ENCODE assay signal across 23 cellular contexts in genomic region chr4:30945586-30945985, GRCh38.
DNase-seq lines count a peak whose midpoint lies in the region; ATAC-seq and TF ChIP-seq lines count a peak whose summit lies in the region.
"Had no signal": no experiment of that assay in that cellular context is flagged by ENCODE, and none has a peak within 500 bp of the region (broad histone marks: within the 10 kb centered on the region; RNA-seq: fewer than 3 reads in every experiment).

No MANE protein-coding gene starts in this region.

- H3K4me1 ChIP-seq in endodermal cell (ENCODE audit: control insufficient read depth, insufficient read depth, low read length) = peaks cover 3% of the 10 kb centered on the region
- peaks cover 2% of the 10 kb centered on the region for H3K4me1 ChIP-seq in mesenchymal stem cell (ENCODE audit: control insufficient read depth, insufficient read depth, low read depth, low read length)
- H3K4me1 ChIP-seq in thoracic aorta (ENCODE audit: control insufficient read depth in 1 of 2, low read depth in 2 of 2) = peaks cover 15 to 46% of the 10 kb centered on the region in 2 donors
- H3K4me1 ChIP-seq: BLaER1 treated with 17β-estradiol and CSF1 and Interleukin-3, amounts not matched to agents 10 nM and 100 nM; upper lobe of left lung had no signal

- no peak overlapping the region for H2BK12ac ChIP-seq in mesenchymal stem cell (ENCODE audit: low read length in 2 of 2)

- intact Hi-C loops in Right ventricle myocardium inferior (cut with DNase I) = loop anchor here (10.0 kb wide), 1 partner anchor 221 kb away; the partner anchor contains the start of gene PCDH7
- intact Hi-C loops in left cardiac atrium (cut with DNase I) = no loop called here
- intact Hi-C loops in activated CD4-positive, alpha-beta T cell treated with anti-CD3 and anti-CD28 coated beads, Interleukin-2, amount 10 ng/mL, durations not matched to agents 24 days and 14 days (cut with micrococcal nuclease) = no loop called here

- H3K9me3 Mint-ChIP-seq in endodermal cell = no peaks in the 10 kb centered on the region
- no peaks in the 10 kb centered on the region for H3K9me3 Mint-ChIP-seq in activated CD4-positive, alpha-beta T cell treated with anti-CD3 and anti-CD28 coated beads, Interleukin-2, amount 10 ng/mL, durations not matched to agents 24 days and 14 days
- H3K9me3 Mint-ChIP-seq: nephron progenitor cell had no signal

- H3K27me3 ChIP-seq in endodermal cell (ENCODE audit: control insufficient read depth, insufficient read depth, low read length, poor library complexity, severe bottlenecking) = no peaks in the 10 kb centered on the region
- no peaks in the 10 kb centered on the region for H3K27me3 ChIP-seq in mesenchymal stem cell (ENCODE audit: control insufficient read depth in 1 of 2, insufficient read depth in 1 of 2, low read length in 2 of 2)
- no peaks in the 10 kb centered on the region for H3K27me3 ChIP-seq in thoracic aorta (replicated peaks; ENCODE audit: insufficient read depth)
- H3K27me3 ChIP-seq: BLaER1 treated with 17β-estradiol and CSF1 and Interleukin-3, amounts not matched to agents 10 nM and 100 nM; upper lobe of left lung had no signal

- no peak overlapping the region for H2BK5ac ChIP-seq in mesenchymal stem cell (ENCODE audit: low read depth, low read length, poor library complexity, severe bottlenecking)

- H3K23ac ChIP-seq in mesenchymal stem cell (ENCODE audit: low read length in 2 of 2) = no peak overlapping the region

- 73 to 78% methylated on average over 2 to 4 of the region's 4 CpGs for WGBS in endodermal cell (ENCODE audit: insufficient coverage in 1 of 2, insufficient read length in 1 of 2), 2 experiments
- 92% methylated on average over 4 of the region's 4 CpGs for WGBS in mesenchymal stem cell

- ATAC-seq in Right ventricle myocardium inferior (no peak), left cardiac atrium (no peak), thoracic aorta (ENCODE audit: insufficient number of reproducible peaks, low FRiP score, low read depth) (no peak)
- ATAC-seq: activated T-cell treated with anti-CD3 and anti-CD28 coated beads, Interleukin-2, amount 50 U/mL, for 72 hours had no signal

- H3K27ac ChIP-seq in endodermal cell (ENCODE audit: low read depth, low read length) = no peak overlapping the region
- peak overlapping the region; percentile 38 for H3K27ac ChIP-seq in mesenchymal stem cell (ENCODE audit: low read length, poor library complexity, severe bottlenecking)
- peak overlapping the region; percentile 59 to 70 for H3K27ac ChIP-seq in thoracic aorta
- H3K27ac ChIP-seq: BLaER1 treated with 17β-estradiol and CSF1 and Interleukin-3, amounts not matched to agents 10 nM and 100 nM; upper lobe of left lung had no signal

- no peaks in the 10 kb centered on the region for H3K79me1 ChIP-seq in mesenchymal stem cell (replicated peaks; ENCODE audit: low read length, poor library complexity, severe bottlenecking)

- H3K4me3 ChIP-seq in endodermal cell (ENCODE audit: low read length) (no peak overlapping the region), mesenchymal stem cell (ENCODE audit: insufficient read depth in 1 of 2, low read depth in 1 of 2, low read length in 2 of 2) (no peak overlapping the region), thoracic aorta (peak overlapping the region; percentile 25)
- H3K4me3 ChIP-seq: BLaER1 treated with 17β-estradiol and CSF1 and Interleukin-3, amounts not matched to agents 10 nM and 100 nM; upper lobe of left lung had no signal

- H3K27ac Mint-ChIP-seq in endodermal cell = peak overlapping the region; percentile 62
- no peak overlapping the region for H3K27ac Mint-ChIP-seq in activated CD4-positive, alpha-beta T cell treated with anti-CD3 and anti-CD28 coated beads, Interleukin-2, amount 10 ng/mL, durations not matched to agents 24 days and 14 days
- H3K27ac Mint-ChIP-seq: activated naive CD8-positive, alpha-beta T cell treated with anti-CD3 and anti-CD28 coated beads for 36 hours; activated T-cell treated with anti-CD3 and anti-CD28 coated beads, Interleukin-2, amount 50 U/mL, for 72 hours had no signal

- peaks cover 12% of the 10 kb centered on the region for H3K4me1 Mint-ChIP-seq in endodermal cell
- H3K4me1 Mint-ChIP-seq in activated CD4-positive, alpha-beta T cell treated with anti-CD3 and anti-CD28 coated beads, Interleukin-2, amount 10 ng/mL, durations not matched to agents 24 days and 14 days = no peaks in the 10 kb centered on the region
- H3K4me1 Mint-ChIP-seq: activated naive CD8-positive, alpha-beta T cell treated with anti-CD3 and anti-CD28 coated beads for 36 hours; central memory CD8-positive, alpha-beta T cell; nephron progenitor cell had no signal

- H3K9ac ChIP-seq in endodermal cell (ENCODE audit: extremely low read depth, low read length, poor library complexity, severe bottlenecking) = no peak overlapping the region
- no peak overlapping the region for H3K9ac ChIP-seq in mesenchymal stem cell (ENCODE audit: low read length)
- H3K9ac ChIP-seq: BLaER1 treated with 17β-estradiol and CSF1 and Interleukin-3, amounts not matched to agents 10 nM and 100 nM had no signal

- DNase-seq in Right ventricle myocardium inferior (ENCODE audit: missing footprints) (peak; percentile 28), left cardiac atrium (no peak), endodermal cell (peak; percentile 51), mesenchymal stem cell (no peak), thoracic aorta (ENCODE audit: low spot score) (no peak), NCI-H1436 (lab: John Stamatoyannopoulos, UW) (no peak), hepatic stellate cell (ENCODE audit: low spot score) (no peak)
- DNase-seq in activated CD4-positive, alpha-beta T cell treated with anti-CD3 and anti-CD28 coated beads, Interleukin-2, amount 10 ng/mL, durations not matched to agents 24 days and 14 days = no peak
- DNase-seq: 8988T; activated naive CD8-positive, alpha-beta T cell treated with anti-CD3 and anti-CD28 coated beads for 36 hours; activated T-cell treated with anti-CD3 and anti-CD28 coated beads, Interleukin-2, amount 50 U/mL, for 72 hours; effector memory CD4-positive, alpha-beta T cell; foreskin melanocyte; H7; KG1; NCI-H526; nephron progenitor cell; OCI-M1; retina; stimulated activated naive CD4-positive, alpha-beta T cell treated with Interleukin-2 at 50 U/mL for 16 hours; upper lobe of left lung had no signal

- H2AK5ac ChIP-seq in mesenchymal stem cell (ENCODE audit: low read length, severe bottlenecking) = no peak overlapping the region

- H2BK15ac ChIP-seq in mesenchymal stem cell (ENCODE audit: low read depth, poor library complexity, severe bottlenecking) = no peak overlapping the region

- peak overlapping the region; percentile 4 for H3K4me2 ChIP-seq in mesenchymal stem cell (ENCODE audit: low read length, poor library complexity, severe bottlenecking)
- H3K4me2 ChIP-seq: BLaER1 treated with 17β-estradiol and CSF1 and Interleukin-3, amounts not matched to agents 10 nM and 100 nM had no signal

- no peaks in the 10 kb centered on the region for H3K27me3 Mint-ChIP-seq in endodermal cell (ENCODE audit: insufficient read depth)
- no peaks in the 10 kb centered on the region for H3K27me3 Mint-ChIP-seq in activated CD4-positive, alpha-beta T cell treated with anti-CD3 and anti-CD28 coated beads, Interleukin-2, amount 10 ng/mL, durations not matched to agents 24 days and 14 days
- H3K27me3 Mint-ChIP-seq: activated naive CD8-positive, alpha-beta T cell treated with anti-CD3 and anti-CD28 coated beads for 36 hours; central memory CD8-positive, alpha-beta T cell had no signal

- H3K36me3 Mint-ChIP-seq in endodermal cell (ENCODE audit: low read depth) = peaks cover 5% of the 10 kb centered on the region
- H3K36me3 Mint-ChIP-seq in activated CD4-positive, alpha-beta T cell treated with anti-CD3 and anti-CD28 coated beads, Interleukin-2, amount 10 ng/mL, durations not matched to agents 24 days and 14 days (ENCODE audit: low read depth) = no peaks in the 10 kb centered on the region
- H3K36me3 Mint-ChIP-seq: activated naive CD8-positive, alpha-beta T cell treated with anti-CD3 and anti-CD28 coated beads for 36 hours had no signal

- peak overlapping the region in 1 of 2 experiments; percentile 20 for H3K14ac ChIP-seq in mesenchymal stem cell (ENCODE audit: low read length in 2 of 2)

- peak overlapping the region; percentile 14 for H2AFZ ChIP-seq in mesenchymal stem cell (ENCODE audit: low read depth, low read length)

- H3K9me3 ChIP-seq in endodermal cell (ENCODE audit: control insufficient read depth, low read length) (no peaks in the 10 kb centered on the region), mesenchymal stem cell (ENCODE audit: control insufficient read depth, low read length) (no peaks in the 10 kb centered on the region), thoracic aorta (no peaks in the 10 kb centered on the region)
- H3K9me3 ChIP-seq: BLaER1 treated with 17β-estradiol and CSF1 and Interleukin-3, amounts not matched to agents 10 nM and 100 nM; upper lobe of left lung had no signal

- no peak overlapping the region for H4K8ac ChIP-seq in mesenchymal stem cell (ENCODE audit: low read length)

- peak overlapping the region in 1 of 2 experiments; percentile 8 for H3K18ac ChIP-seq in mesenchymal stem cell (ENCODE audit: low read depth in 1 of 2, low read length in 2 of 2)

- no peak overlapping the region for H2BK120ac ChIP-seq in mesenchymal stem cell (ENCODE audit: low read depth, low read length)

- H3K36me3 ChIP-seq in endodermal cell (ENCODE audit: control insufficient read depth, insufficient read depth, low read length) = no peaks in the 10 kb centered on the region
- H3K36me3 ChIP-seq in mesenchymal stem cell (ENCODE audit: control insufficient read depth in 1 of 2, insufficient read depth in 2 of 2, low read depth in 1 of 2, low read length in 2 of 2) = no peaks in the 10 kb centered on the region
- H3K36me3 ChIP-seq in thoracic aorta = no peaks in the 10 kb centered on the region
- H3K36me3 ChIP-seq: BLaER1 treated with 17β-estradiol and CSF1 and Interleukin-3, amounts not matched to agents 10 nM and 100 nM; upper lobe of left lung had no signal

- H3K4me3 Mint-ChIP-seq in endodermal cell = no peak overlapping the region
- H3K4me3 Mint-ChIP-seq in activated CD4-positive, alpha-beta T cell treated with anti-CD3 and anti-CD28 coated beads, Interleukin-2, amount 10 ng/mL, durations not matched to agents 24 days and 14 days = no peak overlapping the region
- H3K4me3 Mint-ChIP-seq: activated naive CD8-positive, alpha-beta T cell treated with anti-CD3 and anti-CD28 coated beads for 36 hours; activated T-cell treated with anti-CD3 and anti-CD28 coated beads, Interleukin-2, amount 50 U/mL, for 72 hours; central memory CD8-positive, alpha-beta T cell; nephron progenitor cell had no signal

- H4K91ac ChIP-seq in mesenchymal stem cell (ENCODE audit: low read length) = no peak overlapping the region

- no peak overlapping the region for H3K4ac ChIP-seq in mesenchymal stem cell (ENCODE audit: low read depth in 1 of 2, low read length in 2 of 2)

- TF ChIP-seq CTCF in endodermal cell (conservative IDR thresholded peaks at IDR 0.05) = no peak
- TF ChIP-seq CTCF in thoracic aorta (IDR thresholded peaks at IDR 0.05) = no peak

Comparison
In these comparisons a context has a peak if more than half of its experiments do, and no peak if none do; other contexts are left out.
1. DNase-seq: peak in Right ventricle myocardium inferior (single experiment) and endodermal cell (single experiment); none in left cardiac atrium (single experiment), mesenchymal stem cell (single experiment), thoracic aorta (single experiment), NCI-H1436 (single experiment), activated CD4-positive, alpha-beta T cell treated with anti-CD3 and anti-CD28 coated beads, Interleukin-2, amount 10 ng/mL, durations not matched to agents 24 days and 14 days (single experiment) and hepatic stellate cell (single experiment).